Comparison of ENCODE assay signal across 8 cellular contexts in genomic region chr2:65382776-65383357, GRCh38. TPM values are rescaled to one million over a fixed set of nuclear protein-coding genes. Genes with fewer than 3 reads are reported as not detected.
A peak's percentile ranks its signal among the peaks of the same experiment; 100 is the strongest.
DNase-seq lines count a peak whose midpoint lies in the region; ATAC-seq and TF ChIP-seq lines count a peak whose summit lies in the region.

No MANE protein-coding gene starts in this region.

- H3K27ac Mint-ChIP-seq in central memory CD8-positive, alpha-beta T cell (ENCODE audit: low read depth) = peak overlapping the region; percentile 80
- H3K27ac Mint-ChIP-seq in glutamatergic neuron (ENCODE audit: unreplicated experiment) = no peak overlapping the region

- no peak overlapping the region for H2BK120ac ChIP-seq in mesenchymal stem cell (ENCODE audit: low read depth, low read length)

- H3K4me1 ChIP-seq in mesenchymal stem cell (ENCODE audit: control insufficient read depth, insufficient read depth, low read depth, low read length) = peaks cover 36% of the 10 kb centered on the region

- H3K9ac ChIP-seq in mesenchymal stem cell (ENCODE audit: low read length) = peak overlapping the region; percentile 77

- peak overlapping the region; percentile 61 for H2BK5ac ChIP-seq in mesenchymal stem cell (ENCODE audit: low read depth, low read length, poor library complexity, severe bottlenecking)

- H4K8ac ChIP-seq in mesenchymal stem cell (ENCODE audit: low read length) = peak overlapping the region; percentile 10

- peak overlapping the region; percentile 45 for H2BK15ac ChIP-seq in mesenchymal stem cell (ENCODE audit: low read depth, poor library complexity, severe bottlenecking)

- no peaks in the 10 kb centered on the region for H3K9me3 ChIP-seq in mesenchymal stem cell (ENCODE audit: control insufficient read depth, low read length)

- H3K4me3 ChIP-seq in mesenchymal stem cell (ENCODE audit: insufficient read depth in 1 of 2, low read depth in 1 of 2, low read length in 2 of 2) = peak overlapping the region in 1 of 2 experiments; percentile 32

- H3K36me3 Mint-ChIP-seq in central memory CD8-positive, alpha-beta T cell (ENCODE audit: insufficient read depth) = no peaks in the 10 kb centered on the region
- no peaks in the 10 kb centered on the region for H3K36me3 Mint-ChIP-seq in glutamatergic neuron (ENCODE audit: unreplicated experiment)

- H3K4me2 ChIP-seq in mesenchymal stem cell (ENCODE audit: low read length, poor library complexity, severe bottlenecking) = peak overlapping the region; percentile 61

- H3K23ac ChIP-seq in mesenchymal stem cell (ENCODE audit: low read length in 2 of 2) = peak overlapping the region in 1 of 2 experiments; percentile 29

- peaks cover 0 to 4% of the 10 kb centered on the region in 2 experiments for H3K36me3 ChIP-seq in mesenchymal stem cell (ENCODE audit: control insufficient read depth in 1 of 2, insufficient read depth in 2 of 2, low read depth in 1 of 2, low read length in 2 of 2)

- peak; percentile 79 for ATAC-seq in central memory CD8-positive, alpha-beta T cell (replicated peaks; ENCODE audit: extremely low read depth, poor library complexity, severe bottlenecking)

- H3K27ac ChIP-seq in mesenchymal stem cell (ENCODE audit: low read length, poor library complexity, severe bottlenecking) = peak overlapping the region; percentile 81

- H3K27me3 Mint-ChIP-seq in central memory CD8-positive, alpha-beta T cell = no peaks in the 10 kb centered on the region
- H3K27me3 Mint-ChIP-seq in glutamatergic neuron (ENCODE audit: unreplicated experiment) = peaks cover 5% of the 10 kb centered on the region

- H3K27me3 ChIP-seq in mesenchymal stem cell (ENCODE audit: control insufficient read depth in 1 of 2, insufficient read depth in 1 of 2, low read length in 2 of 2) = no peaks in the 10 kb centered on the region

- peak overlapping the region; percentile 80 for H2AK5ac ChIP-seq in mesenchymal stem cell (ENCODE audit: low read length, severe bottlenecking)

- 32% methylated on average over 19 of the region's 20 CpGs for WGBS in mesenchymal stem cell

- TF ChIP-seq CTCF in glutamatergic neuron (IDR thresholded peaks at IDR 0.05; ENCODE audit: partially characterized antibody, unreplicated experiment) = no peak

- peak overlapping the region; percentile 23 for H4K91ac ChIP-seq in mesenchymal stem cell (ENCODE audit: low read length)

- H3K4me1 Mint-ChIP-seq in central memory CD8-positive, alpha-beta T cell = peaks cover 15% of the 10 kb centered on the region
- peaks cover 53% of the 10 kb centered on the region for H3K4me1 Mint-ChIP-seq in glutamatergic neuron (ENCODE audit: low read depth, unreplicated experiment)

- H2AFZ ChIP-seq in mesenchymal stem cell (ENCODE audit: low read depth, low read length) = no peak overlapping the region

- peak overlapping the region; percentile 46 for H3K4me3 Mint-ChIP-seq in central memory CD8-positive, alpha-beta T cell
- no peak overlapping the region for H3K4me3 Mint-ChIP-seq in glutamatergic neuron (ENCODE audit: unreplicated experiment)

- H3K14ac ChIP-seq in mesenchymal stem cell (ENCODE audit: low read length in 2 of 2) = no peak overlapping the region

- peak overlapping the region in 1 of 2 experiments; percentile 97 for H3K4ac ChIP-seq in mesenchymal stem cell (ENCODE audit: low read depth in 1 of 2, low read length in 2 of 2)

- H3K9me3 Mint-ChIP-seq in central memory CD8-positive, alpha-beta T cell = no peaks in the 10 kb centered on the region
- no peaks in the 10 kb centered on the region for H3K9me3 Mint-ChIP-seq in glutamatergic neuron (ENCODE audit: unreplicated experiment)

- peak overlapping the region; percentile 89 for H3K18ac ChIP-seq in mesenchymal stem cell (ENCODE audit: low read depth in 1 of 2, low read length in 2 of 2)

- peak overlapping the region; percentile 38 to 91 for H2BK12ac ChIP-seq in mesenchymal stem cell (ENCODE audit: low read length in 2 of 2)

- H3K79me1 ChIP-seq in mesenchymal stem cell (replicated peaks; ENCODE audit: low read length, poor library complexity, severe bottlenecking) = peaks cover 23% of the 10 kb centered on the region

- DNase-seq in GF-D8 (lab: John Stamatoyannopoulos, UW) (peak; percentile 72), H4 (ENCODE audit: low spot score) (peak; percentile 92), LoVo (ENCODE audit: low spot score) (peak; percentile 93), mesenchymal stem cell (peak; percentile 91), glutamatergic neuron (no peak)
- DNase-seq in activated CD4-positive, CD25-positive, alpha-beta regulatory T cell treated with anti-CD3 and anti-CD28 coated beads, Interleukin-2, amount 50 U/mL, for 16 hours (ENCODE audit: low read depth, low spot score) = peak; percentile 46
- DNase-seq in central memory CD8-positive, alpha-beta T cell (ENCODE audit: low spot score in 2 of 2) = peak; percentile 39 to 52
- DNase-seq in stimulated activated CD8-positive, alpha-beta memory T cell treated with anti-CD3 and anti-CD28 coated beads, Interleukin-4, amount 100 ng/mL, for 24 hours (ENCODE audit: low read depth) = peak; percentile 83

RNA-seq across cellular contexts. Expression of gene SPRED2, which starts 49.5 kb away (rescaled TPM):
- total RNA-seq in H4 (2014; rRNA removed; shearing (Covaris generic)) = 4.1 and 8.6 TPM in 2 replicates
- 47.3 TPM for polyA plus RNA-seq in mesenchymal stem cell (2013, experiment 1 of 2)
- 45.9 TPM for polyA plus RNA-seq in mesenchymal stem cell (2013, experiment 2 of 2)
- 54.5 TPM for total RNA-seq in glutamatergic neuron (ENCODE audit: unreplicated experiment)
